Comparison of ENCODE assay signal across 12 cellular contexts in the genomic region with DNA sequence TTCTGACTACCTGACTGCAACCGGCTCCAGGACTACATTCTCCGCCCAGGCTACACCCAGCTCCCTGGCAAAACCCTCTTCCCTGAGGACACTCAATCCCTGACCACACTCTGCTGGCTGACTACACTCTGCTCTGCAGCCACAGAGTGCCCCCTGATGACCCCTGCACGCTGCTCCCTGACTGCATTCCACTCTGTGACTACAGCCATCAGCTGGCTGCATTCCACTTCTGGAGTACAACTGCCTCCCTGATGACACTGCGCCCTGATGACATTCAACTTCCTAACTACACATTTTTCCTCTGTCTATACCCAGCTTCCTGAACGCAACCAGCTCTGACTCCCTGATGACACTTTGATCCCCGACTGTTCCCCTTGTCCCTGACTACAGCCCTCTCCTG.
DNase-seq lines count a peak whose midpoint lies in the region; ATAC-seq and TF ChIP-seq lines count a peak whose summit lies in the region.
"Had no signal": no experiment of that assay in that cellular context is flagged by ENCODE, and none has a peak within 500 bp of the region (broad histone marks: within the 10 kb centered on the region; RNA-seq: fewer than 3 reads in every experiment).

No MANE protein-coding gene starts in this region.

- H3K9me2 ChIP-seq in PC-3 (replicated peaks; ENCODE audit: low read length): no peaks in the 10 kb centered on the region

- POLR2A ChIA-PET in PC-3 (lab: Charles Lee; ENCODE audit: unreplicated experiment): no interaction called here

- H3K4me3 Mint-ChIP-seq in glutamatergic neuron (ENCODE audit: unreplicated experiment) (peak overlapping the region; percentile 13), neural progenitor cell (no peak overlapping the region), chondrocyte (ENCODE audit: unreplicated experiment) (no peak overlapping the region)
- H3K4me3 Mint-ChIP-seq: activated T-cell treated with anti-CD3 and anti-CD28 coated beads, Interleukin-2, amount 50 U/mL, for 72 hours had no signal

- no peaks in the 10 kb centered on the region for H3F3A ChIP-seq in PC-3 (ENCODE audit: low read length, unreplicated experiment)
- no peaks in the 10 kb centered on the region for H3F3A ChIP-seq in neural progenitor cell (ENCODE audit: low read depth)

- CTCF ChIA-PET in PC-3 (lab: Charles Lee): no interaction called here

- H3K4me2 ChIP-seq in PC-3 (ENCODE audit: low read length) (no peak overlapping the region; the same call in 1 of the 2 replicates), neural progenitor cell (no peak overlapping the region)

- peaks cover 10% of the 10 kb centered on the region for H3K4me1 Mint-ChIP-seq in glutamatergic neuron (ENCODE audit: low read depth, unreplicated experiment)
- H3K4me1 Mint-ChIP-seq in neural progenitor cell: peaks cover 9% of the 10 kb centered on the region
- peaks cover 5% of the 10 kb centered on the region for H3K4me1 Mint-ChIP-seq in chondrocyte (ENCODE audit: low read depth)

- no peak overlapping the region for H3K9ac ChIP-seq in PC-3 (ENCODE audit: low read length)
- no peak overlapping the region for H3K9ac ChIP-seq in neural progenitor cell

- H3K9me3 Mint-ChIP-seq in glutamatergic neuron (ENCODE audit: unreplicated experiment): peaks cover 3% of the 10 kb centered on the region
- H3K9me3 Mint-ChIP-seq in neural progenitor cell: no peaks in the 10 kb centered on the region
- H3K9me3 Mint-ChIP-seq in chondrocyte (ENCODE audit: low read depth): no peaks in the 10 kb centered on the region

- H3K79me2 ChIP-seq in PC-3 (ENCODE audit: low read length) (no peaks in the 10 kb centered on the region), neural progenitor cell (ENCODE audit: low read depth) (no peaks in the 10 kb centered on the region)

- H3K27ac ChIP-seq in PC-3 (ENCODE audit: low read length): no peak overlapping the region
- no peak overlapping the region for H3K27ac ChIP-seq in neural progenitor cell
- H3K27ac ChIP-seq: HL-60, testis had no signal

- H3K4me3 ChIP-seq in PC-3 (ENCODE audit: low read length) (no peak overlapping the region), neural progenitor cell (no peak overlapping the region)
- H3K4me3 ChIP-seq: testis had no signal

- H3K27me3 ChIP-seq in PC-3 (ENCODE audit: low read length): no peaks in the 10 kb centered on the region
- no peaks in the 10 kb centered on the region for H3K27me3 ChIP-seq in neural progenitor cell
- H3K27me3 ChIP-seq: testis had no signal

- H3K36me3 ChIP-seq in PC-3 (ENCODE audit: low read depth, low read length): no peaks in the 10 kb centered on the region
- H3K36me3 ChIP-seq in neural progenitor cell: no peaks in the 10 kb centered on the region

- H3K4me1 ChIP-seq in PC-3 (ENCODE audit: insufficient read depth, low read length) (0 out of 2 replicates have a peak, but pooled peaks cover 6% of the 10 kb centered on the region), neural progenitor cell (peaks cover 5% of the 10 kb centered on the region)
- H3K4me1 ChIP-seq: testis had no signal

- no peaks in the 10 kb centered on the region for H3K36me3 Mint-ChIP-seq in glutamatergic neuron (ENCODE audit: unreplicated experiment)
- H3K36me3 Mint-ChIP-seq in neural progenitor cell: no peaks in the 10 kb centered on the region
- no peaks in the 10 kb centered on the region for H3K36me3 Mint-ChIP-seq in chondrocyte (ENCODE audit: low read depth)

- 0 out of 2 replicates have a peak overlapping the region, but pooled peaks have one; percentile 26 for H2AFZ ChIP-seq in PC-3 (ENCODE audit: low read length)
- no peak overlapping the region for H2AFZ ChIP-seq in neural progenitor cell (replicated peaks)

- ATAC-seq in PC-3: peak; percentile 90
- no peak for ATAC-seq in GM19395 (IDR thresholded peaks at IDR 0.05; ENCODE audit: unreplicated experiment)
- ATAC-seq: activated T-cell treated with anti-CD3 and anti-CD28 coated beads, Interleukin-2, amount 50 U/mL, for 72 hours had no signal

- intact Hi-C loops in PC-3 (cut with micrococcal nuclease): loop anchor here (10.0 kb wide), 1 partner anchor 568 kb away; no protein-coding TSS in a partner anchor

- TF ChIP-seq CTCF in PC-3 (conservative IDR thresholded peaks at IDR 0.05; ENCODE audit: low read depth, low read length) (no peak), glutamatergic neuron (IDR thresholded peaks at IDR 0.05; ENCODE audit: partially characterized antibody, unreplicated experiment) (no peak), neural progenitor cell (IDR thresholded peaks at IDR 0.05) (peak; percentile 23), chondrocyte (IDR thresholded peaks at IDR 0.05) (no peak)

- no TSS peak for BruUV-seq in PC-3 (replicated peaks; lab: Mats Ljungman, UMichigan)

- H4K20me1 ChIP-seq in PC-3 (ENCODE audit: low read length) (no peaks in the 10 kb centered on the region), neural progenitor cell (ENCODE audit: low read depth) (no peaks in the 10 kb centered on the region)

- H3K27ac Mint-ChIP-seq in glutamatergic neuron (ENCODE audit: unreplicated experiment) (no peak overlapping the region), neural progenitor cell (peak overlapping the region; percentile 58), chondrocyte (ENCODE audit: unreplicated experiment) (no peak overlapping the region)
- H3K27ac Mint-ChIP-seq: activated T-cell treated with anti-CD3 and anti-CD28 coated beads, Interleukin-2, amount 50 U/mL, for 72 hours had no signal

- H3K9me3 ChIP-seq in PC-3 (ENCODE audit: low read length): no peaks in the 10 kb centered on the region
- no peaks in the 10 kb centered on the region for H3K9me3 ChIP-seq in neural progenitor cell (ENCODE audit: low read depth)
- H3K9me3 ChIP-seq: testis had no signal

- DNase-seq in ELF-1 (ENCODE audit: low read depth, low spot score) (peak; percentile 88), PC-3 (peak; percentile 75), glutamatergic neuron (peak; percentile 41), neural progenitor cell (ENCODE audit: low spot score) (peak; percentile 77), epidermal melanocyte (ENCODE audit: insufficient read length, low spot score) (no peak), DMS114 treated with DMSO at 0.1 percent for 48 hours (lab: John Stamatoyannopoulos, UW; ENCODE audit: unreplicated experiment) (no peak), chondrocyte (ENCODE audit: low spot score) (no peak)
- DNase-seq: activated T-cell treated with anti-CD3 and anti-CD28 coated beads, Interleukin-2, amount 50 U/mL, for 72 hours; stimulated activated CD4-positive, alpha-beta T cell treated with anti-CD3 and anti-CD28 coated beads, Interleukin-2, amount 100 ng/mL, for 24 hours; testis had no signal

- H3K27me3 Mint-ChIP-seq in glutamatergic neuron (ENCODE audit: unreplicated experiment) (peaks cover 4% of the 10 kb centered on the region), neural progenitor cell (ENCODE audit: insufficient read depth, low read depth) (no peaks in the 10 kb centered on the region), chondrocyte (ENCODE audit: low read depth) (peaks cover 2% of the 10 kb centered on the region)

Comparison
In these comparisons a context has a peak if more than half of its experiments do, and no peak if none do; other contexts are left out.
1. DNase-seq: peak in ELF-1 (single experiment), PC-3 (single experiment), glutamatergic neuron (single experiment) and neural progenitor cell (single experiment); none in epidermal melanocyte (single experiment), DMS114 treated with DMSO at 0.1 percent for 48 hours (single experiment) and chondrocyte (single experiment).